Comparison of ENCODE assay signal across 1 cellular context in the genomic region with DNA sequence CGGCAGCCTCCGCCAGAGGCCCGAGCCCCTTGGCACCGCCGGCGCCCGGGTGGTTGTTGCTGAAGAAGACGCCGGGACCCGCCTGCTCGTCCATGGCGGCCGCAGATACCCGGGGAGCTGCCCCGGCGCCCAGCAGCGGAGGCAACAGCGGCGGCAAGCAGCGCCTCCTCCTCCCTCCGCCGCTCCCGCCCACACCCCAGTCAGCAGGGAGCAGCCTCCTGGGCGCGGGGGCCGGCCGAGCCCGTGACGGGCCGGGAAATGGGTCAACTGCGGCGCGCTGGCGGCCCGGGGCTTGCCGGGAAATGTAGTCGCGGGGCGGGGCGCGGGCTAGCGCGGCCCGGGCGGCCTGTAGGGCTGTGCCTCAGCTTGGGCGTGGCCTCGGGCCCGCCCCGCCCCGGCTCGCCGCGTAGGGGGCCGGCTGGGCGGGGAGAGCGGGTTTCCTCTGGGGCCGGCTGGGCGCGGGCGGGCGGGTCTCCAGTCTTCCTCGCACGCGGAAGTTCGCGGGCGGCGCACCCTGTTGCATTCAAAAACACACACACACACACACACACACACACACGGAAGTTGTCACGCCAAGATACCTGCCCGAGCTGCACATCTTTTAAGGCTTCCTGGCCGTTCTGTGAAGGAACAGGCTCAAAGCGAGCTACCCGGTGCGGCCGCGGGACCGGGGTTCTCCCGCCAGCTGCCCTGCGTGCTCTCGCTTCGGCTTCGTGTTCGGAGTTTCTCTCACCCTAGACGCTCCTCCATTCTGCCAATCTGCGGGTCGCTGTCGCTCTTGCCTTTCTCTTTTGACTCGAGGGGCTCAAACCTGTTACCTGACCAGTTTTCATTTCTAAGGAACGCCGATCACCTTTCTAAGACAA.
TF ChIP-seq lines count a peak whose summit lies in the region.

A gene with protein sequence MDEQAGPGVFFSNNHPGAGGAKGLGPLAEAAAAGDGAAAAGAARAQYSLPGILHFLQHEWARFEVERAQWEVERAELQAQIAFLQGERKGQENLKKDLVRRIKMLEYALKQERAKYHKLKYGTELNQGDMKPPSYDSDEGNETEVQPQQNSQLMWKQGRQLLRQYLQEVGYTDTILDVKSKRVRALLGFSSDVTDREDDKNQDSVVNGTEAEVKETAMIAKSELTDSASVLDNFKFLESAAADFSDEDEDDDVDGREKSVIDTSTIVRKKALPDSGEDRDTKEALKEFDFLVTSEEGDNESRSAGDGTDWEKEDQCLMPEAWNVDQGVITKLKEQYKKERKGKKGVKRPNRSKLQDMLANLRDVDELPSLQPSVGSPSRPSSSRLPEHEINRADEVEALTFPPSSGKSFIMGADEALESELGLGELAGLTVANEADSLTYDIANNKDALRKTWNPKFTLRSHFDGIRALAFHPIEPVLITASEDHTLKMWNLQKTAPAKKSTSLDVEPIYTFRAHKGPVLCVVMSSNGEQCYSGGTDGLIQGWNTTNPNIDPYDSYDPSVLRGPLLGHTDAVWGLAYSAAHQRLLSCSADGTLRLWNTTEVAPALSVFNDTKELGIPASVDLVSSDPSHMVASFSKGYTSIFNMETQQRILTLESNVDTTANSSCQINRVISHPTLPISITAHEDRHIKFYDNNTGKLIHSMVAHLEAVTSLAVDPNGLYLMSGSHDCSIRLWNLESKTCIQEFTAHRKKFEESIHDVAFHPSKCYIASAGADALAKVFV (minus strand): TSS at position 167 of the 866 bp plus-strand sequence. CDS start 73 bp downstream, at position 94.

TF ChIP-seq in HEK293, 187 proteins besides CTCF, POLR2A, EP300 and RAD21 (continued from another document and continues in another):
- TF ChIP-seq, protein P1, sequence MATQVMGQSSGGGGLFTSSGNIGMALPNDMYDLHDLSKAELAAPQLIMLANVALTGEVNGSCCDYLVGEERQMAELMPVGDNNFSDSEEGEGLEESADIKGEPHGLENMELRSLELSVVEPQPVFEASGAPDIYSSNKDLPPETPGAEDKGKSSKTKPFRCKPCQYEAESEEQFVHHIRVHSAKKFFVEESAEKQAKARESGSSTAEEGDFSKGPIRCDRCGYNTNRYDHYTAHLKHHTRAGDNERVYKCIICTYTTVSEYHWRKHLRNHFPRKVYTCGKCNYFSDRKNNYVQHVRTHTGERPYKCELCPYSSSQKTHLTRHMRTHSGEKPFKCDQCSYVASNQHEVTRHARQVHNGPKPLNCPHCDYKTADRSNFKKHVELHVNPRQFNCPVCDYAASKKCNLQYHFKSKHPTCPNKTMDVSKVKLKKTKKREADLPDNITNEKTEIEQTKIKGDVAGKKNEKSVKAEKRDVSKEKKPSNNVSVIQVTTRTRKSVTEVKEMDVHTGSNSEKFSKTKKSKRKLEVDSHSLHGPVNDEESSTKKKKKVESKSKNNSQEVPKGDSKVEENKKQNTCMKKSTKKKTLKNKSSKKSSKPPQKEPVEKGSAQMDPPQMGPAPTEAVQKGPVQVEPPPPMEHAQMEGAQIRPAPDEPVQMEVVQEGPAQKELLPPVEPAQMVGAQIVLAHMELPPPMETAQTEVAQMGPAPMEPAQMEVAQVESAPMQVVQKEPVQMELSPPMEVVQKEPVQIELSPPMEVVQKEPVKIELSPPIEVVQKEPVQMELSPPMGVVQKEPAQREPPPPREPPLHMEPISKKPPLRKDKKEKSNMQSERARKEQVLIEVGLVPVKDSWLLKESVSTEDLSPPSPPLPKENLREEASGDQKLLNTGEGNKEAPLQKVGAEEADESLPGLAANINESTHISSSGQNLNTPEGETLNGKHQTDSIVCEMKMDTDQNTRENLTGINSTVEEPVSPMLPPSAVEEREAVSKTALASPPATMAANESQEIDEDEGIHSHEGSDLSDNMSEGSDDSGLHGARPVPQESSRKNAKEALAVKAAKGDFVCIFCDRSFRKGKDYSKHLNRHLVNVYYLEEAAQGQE (tag by site-specific recombination; IDR thresholded peaks at IDR 0.05): no peak
- TF ChIP-seq, protein P2, sequence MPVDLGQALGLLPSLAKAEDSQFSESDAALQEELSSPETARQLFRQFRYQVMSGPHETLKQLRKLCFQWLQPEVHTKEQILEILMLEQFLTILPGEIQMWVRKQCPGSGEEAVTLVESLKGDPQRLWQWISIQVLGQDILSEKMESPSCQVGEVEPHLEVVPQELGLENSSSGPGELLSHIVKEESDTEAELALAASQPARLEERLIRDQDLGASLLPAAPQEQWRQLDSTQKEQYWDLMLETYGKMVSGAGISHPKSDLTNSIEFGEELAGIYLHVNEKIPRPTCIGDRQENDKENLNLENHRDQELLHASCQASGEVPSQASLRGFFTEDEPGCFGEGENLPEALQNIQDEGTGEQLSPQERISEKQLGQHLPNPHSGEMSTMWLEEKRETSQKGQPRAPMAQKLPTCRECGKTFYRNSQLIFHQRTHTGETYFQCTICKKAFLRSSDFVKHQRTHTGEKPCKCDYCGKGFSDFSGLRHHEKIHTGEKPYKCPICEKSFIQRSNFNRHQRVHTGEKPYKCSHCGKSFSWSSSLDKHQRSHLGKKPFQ (tag by site-specific recombination; IDR thresholded peaks at IDR 0.05): no peak; the same call in 1 of the 2 replicates
- no peak for TF ChIP-seq ZNF24 (tag by site-specific recombination; IDR thresholded peaks at IDR 0.05)
- TF ChIP-seq ZNF2 (tag by site-specific recombination; IDR thresholded peaks at IDR 0.05): peak; percentile 63
- TF ChIP-seq ZNF146 (tag by site-specific recombination; IDR thresholded peaks at IDR 0.05): no peak
- TF ChIP-seq ZNF202 (tag by site-specific recombination; IDR thresholded peaks at IDR 0.05; ENCODE audit: borderline replicate concordance): no peak
- TF ChIP-seq TCF7L2 (IDR thresholded peaks at IDR 0.05; ENCODE audit: borderline replicate concordance, low read depth, low read length): no peak
- TF ChIP-seq ZNF701 (tag by site-specific recombination; IDR thresholded peaks at IDR 0.05): no peak
- TF ChIP-seq ZNF549 (tag by site-specific recombination; IDR thresholded peaks at IDR 0.05): no peak
- TF ChIP-seq SALL2 (tag by site-specific recombination; IDR thresholded peaks at IDR 0.05; ENCODE audit: borderline replicate concordance): no peak
- TF ChIP-seq, protein P3, sequence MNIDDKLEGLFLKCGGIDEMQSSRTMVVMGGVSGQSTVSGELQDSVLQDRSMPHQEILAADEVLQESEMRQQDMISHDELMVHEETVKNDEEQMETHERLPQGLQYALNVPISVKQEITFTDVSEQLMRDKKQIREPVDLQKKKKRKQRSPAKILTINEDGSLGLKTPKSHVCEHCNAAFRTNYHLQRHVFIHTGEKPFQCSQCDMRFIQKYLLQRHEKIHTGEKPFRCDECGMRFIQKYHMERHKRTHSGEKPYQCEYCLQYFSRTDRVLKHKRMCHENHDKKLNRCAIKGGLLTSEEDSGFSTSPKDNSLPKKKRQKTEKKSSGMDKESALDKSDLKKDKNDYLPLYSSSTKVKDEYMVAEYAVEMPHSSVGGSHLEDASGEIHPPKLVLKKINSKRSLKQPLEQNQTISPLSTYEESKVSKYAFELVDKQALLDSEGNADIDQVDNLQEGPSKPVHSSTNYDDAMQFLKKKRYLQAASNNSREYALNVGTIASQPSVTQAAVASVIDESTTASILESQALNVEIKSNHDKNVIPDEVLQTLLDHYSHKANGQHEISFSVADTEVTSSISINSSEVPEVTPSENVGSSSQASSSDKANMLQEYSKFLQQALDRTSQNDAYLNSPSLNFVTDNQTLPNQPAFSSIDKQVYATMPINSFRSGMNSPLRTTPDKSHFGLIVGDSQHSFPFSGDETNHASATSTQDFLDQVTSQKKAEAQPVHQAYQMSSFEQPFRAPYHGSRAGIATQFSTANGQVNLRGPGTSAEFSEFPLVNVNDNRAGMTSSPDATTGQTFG (tag by site-specific recombination; IDR thresholded peaks at IDR 0.05; ENCODE audit: borderline replicate concordance): no peak
- TF ChIP-seq, protein P4, sequence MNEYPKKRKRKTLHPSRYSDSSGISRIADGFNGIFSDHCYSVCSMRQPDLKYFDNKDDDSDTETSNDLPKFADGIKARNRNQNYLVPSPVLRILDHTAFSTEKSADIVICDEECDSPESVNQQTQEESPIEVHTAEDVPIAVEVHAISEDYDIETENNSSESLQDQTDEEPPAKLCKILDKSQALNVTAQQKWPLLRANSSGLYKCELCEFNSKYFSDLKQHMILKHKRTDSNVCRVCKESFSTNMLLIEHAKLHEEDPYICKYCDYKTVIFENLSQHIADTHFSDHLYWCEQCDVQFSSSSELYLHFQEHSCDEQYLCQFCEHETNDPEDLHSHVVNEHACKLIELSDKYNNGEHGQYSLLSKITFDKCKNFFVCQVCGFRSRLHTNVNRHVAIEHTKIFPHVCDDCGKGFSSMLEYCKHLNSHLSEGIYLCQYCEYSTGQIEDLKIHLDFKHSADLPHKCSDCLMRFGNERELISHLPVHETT (tag by site-specific recombination; IDR thresholded peaks at IDR 0.05): peak; percentile 31; the same call in 1 of the 2 replicates
- 0 out of 2 replicates have a peak, but pooled peaks have one; percentile 12 for TF ChIP-seq ZNF423 (tag by site-specific recombination; IDR thresholded peaks at IDR 0.05)
- TF ChIP-seq, protein P5, sequence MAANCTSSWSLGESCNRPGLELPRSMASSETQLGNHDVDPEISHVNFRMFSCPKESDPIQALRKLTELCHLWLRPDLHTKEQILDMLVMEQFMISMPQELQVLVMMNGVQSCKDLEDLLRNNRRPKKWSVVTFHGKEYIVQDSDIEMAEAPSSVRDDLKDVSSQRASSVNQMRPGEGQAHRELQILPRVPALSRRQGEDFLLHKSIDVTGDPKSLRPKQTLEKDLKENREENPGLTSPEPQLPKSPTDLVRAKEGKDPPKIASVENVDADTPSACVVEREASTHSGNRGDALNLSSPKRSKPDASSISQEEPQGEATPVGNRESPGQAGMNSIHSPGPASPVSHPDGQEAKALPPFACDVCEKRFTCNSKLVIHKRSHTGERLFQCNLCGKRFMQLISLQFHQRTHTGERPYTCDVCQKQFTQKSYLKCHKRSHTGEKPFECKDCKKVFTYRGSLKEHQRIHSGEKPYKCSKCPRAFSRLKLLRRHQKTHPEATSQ (tag by site-specific recombination; IDR thresholded peaks at IDR 0.05): no peak
- TF ChIP-seq ZNF473 (tag by site-specific recombination; IDR thresholded peaks at IDR 0.05): no peak
- TF ChIP-seq ZIC2 (tag by site-specific recombination; IDR thresholded peaks at IDR 0.05): peak; percentile 60
- TF ChIP-seq ZXDB (tag by site-specific recombination; IDR thresholded peaks at IDR 0.05): peak; percentile 61
- TF ChIP-seq ZNF629 (tag by site-specific recombination; IDR thresholded peaks at IDR 0.05): no peak
- peak; percentile 69; the same call in 1 of the 2 replicates for TF ChIP-seq SP7 (tag by site-specific recombination; IDR thresholded peaks at IDR 0.05)
- TF ChIP-seq ZNF274 (IDR thresholded peaks at IDR 0.05; ENCODE audit: low read length): no peak
- no peak for TF ChIP-seq ZNF274 (tag by site-specific recombination; IDR thresholded peaks at IDR 0.05; ENCODE audit: borderline replicate concordance)
- TF ChIP-seq, protein P6, sequence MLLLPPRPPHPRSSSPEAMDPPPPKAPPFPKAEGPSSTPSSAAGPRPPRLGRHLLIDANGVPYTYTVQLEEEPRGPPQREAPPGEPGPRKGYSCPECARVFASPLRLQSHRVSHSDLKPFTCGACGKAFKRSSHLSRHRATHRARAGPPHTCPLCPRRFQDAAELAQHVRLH (tag by site-specific recombination; IDR thresholded peaks at IDR 0.05): 0 out of 2 replicates have a peak, but pooled peaks have one; percentile 17
- peak; percentile 44; the same call in 1 of the 2 replicates for TF ChIP-seq GLIS2 (tag by site-specific recombination; IDR thresholded peaks at IDR 0.05)
- TF ChIP-seq SP3 (tag by site-specific recombination; IDR thresholded peaks at IDR 0.05): peak; percentile 33
- no peak for TF ChIP-seq YY2 (tag by site-specific recombination; IDR thresholded peaks at IDR 0.05)
- TF ChIP-seq ZNF555 (tag by site-specific recombination; conservative IDR thresholded peaks at IDR 0.05): no peak
- TF ChIP-seq ZNF621 (tag by site-specific recombination; IDR thresholded peaks at IDR 0.05): no peak
- peak; percentile 83 for TF ChIP-seq ZFHX2 (tag by site-specific recombination; conservative IDR thresholded peaks at IDR 0.05)
- no peak for TF ChIP-seq KLF16 (tag by site-specific recombination; IDR thresholded peaks at IDR 0.05)
- TF ChIP-seq, protein P7, sequence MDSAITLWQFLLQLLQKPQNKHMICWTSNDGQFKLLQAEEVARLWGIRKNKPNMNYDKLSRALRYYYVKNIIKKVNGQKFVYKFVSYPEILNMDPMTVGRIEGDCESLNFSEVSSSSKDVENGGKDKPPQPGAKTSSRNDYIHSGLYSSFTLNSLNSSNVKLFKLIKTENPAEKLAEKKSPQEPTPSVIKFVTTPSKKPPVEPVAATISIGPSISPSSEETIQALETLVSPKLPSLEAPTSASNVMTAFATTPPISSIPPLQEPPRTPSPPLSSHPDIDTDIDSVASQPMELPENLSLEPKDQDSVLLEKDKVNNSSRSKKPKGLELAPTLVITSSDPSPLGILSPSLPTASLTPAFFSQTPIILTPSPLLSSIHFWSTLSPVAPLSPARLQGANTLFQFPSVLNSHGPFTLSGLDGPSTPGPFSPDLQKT (IDR thresholded peaks at IDR 0.05; ENCODE audit: borderline replicate concordance, low read depth, low read length): no peak
- TF ChIP-seq ZNF776 (tag by site-specific recombination; IDR thresholded peaks at IDR 0.05; ENCODE audit: borderline replicate concordance): no peak
- peak; percentile 31; the same call in 1 of the 2 replicates for TF ChIP-seq ZNF777 (tag by site-specific recombination; IDR thresholded peaks at IDR 0.05; ENCODE audit: borderline replicate concordance)
- TF ChIP-seq, protein P8, sequence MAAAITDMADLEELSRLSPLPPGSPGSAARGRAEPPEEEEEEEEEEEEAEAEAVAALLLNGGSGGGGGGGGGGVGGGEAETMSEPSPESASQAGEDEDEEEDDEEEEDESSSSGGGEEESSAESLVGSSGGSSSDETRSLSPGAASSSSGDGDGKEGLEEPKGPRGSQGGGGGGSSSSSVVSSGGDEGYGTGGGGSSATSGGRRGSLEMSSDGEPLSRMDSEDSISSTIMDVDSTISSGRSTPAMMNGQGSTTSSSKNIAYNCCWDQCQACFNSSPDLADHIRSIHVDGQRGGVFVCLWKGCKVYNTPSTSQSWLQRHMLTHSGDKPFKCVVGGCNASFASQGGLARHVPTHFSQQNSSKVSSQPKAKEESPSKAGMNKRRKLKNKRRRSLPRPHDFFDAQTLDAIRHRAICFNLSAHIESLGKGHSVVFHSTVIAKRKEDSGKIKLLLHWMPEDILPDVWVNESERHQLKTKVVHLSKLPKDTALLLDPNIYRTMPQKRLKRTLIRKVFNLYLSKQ (tag by site-specific recombination; IDR thresholded peaks at IDR 0.05; ENCODE audit: borderline replicate concordance): no peak
- TF ChIP-seq ZSCAN16 (tag by site-specific recombination; IDR thresholded peaks at IDR 0.05): no peak
- TF ChIP-seq WT1 (tag by site-specific recombination; IDR thresholded peaks at IDR 0.05): no peak; the same call in 1 of the 2 replicates
- TF ChIP-seq ZNF133 (tag by site-specific recombination; IDR thresholded peaks at IDR 0.05): no peak
- TF ChIP-seq ZNF223 (tag by site-specific recombination; IDR thresholded peaks at IDR 0.05): no peak
- peak; percentile 84 for TF ChIP-seq ZNF501 (tag by site-specific recombination; IDR thresholded peaks at IDR 0.05)
- TF ChIP-seq ZNF112 (tag by site-specific recombination; IDR thresholded peaks at IDR 0.05): no peak
- TF ChIP-seq, protein P9, sequence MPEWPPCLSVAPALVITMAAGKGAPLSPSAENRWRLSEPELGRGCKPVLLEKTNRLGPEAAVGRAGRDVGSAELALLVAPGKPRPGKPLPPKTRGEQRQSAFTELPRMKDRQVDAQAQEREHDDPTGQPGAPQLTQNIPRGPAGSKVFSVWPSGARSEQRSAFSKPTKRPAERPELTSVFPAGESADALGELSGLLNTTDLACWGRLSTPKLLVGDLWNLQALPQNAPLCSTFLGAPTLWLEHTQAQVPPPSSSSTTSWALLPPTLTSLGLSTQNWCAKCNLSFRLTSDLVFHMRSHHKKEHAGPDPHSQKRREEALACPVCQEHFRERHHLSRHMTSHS (tag by site-specific recombination; IDR thresholded peaks at IDR 0.05): no peak
- peak; percentile 9; the same call in 1 of the 2 replicates for TF ChIP-seq OVOL3 (tag by site-specific recombination; IDR thresholded peaks at IDR 0.05)
- TF ChIP-seq OSR2 (tag by site-specific recombination; IDR thresholded peaks at IDR 0.05): peak; percentile 41; the same call in 1 of the 2 replicates
